Comparison of ENCODE assay signal across 8 cellular contexts in the genomic region with DNA sequence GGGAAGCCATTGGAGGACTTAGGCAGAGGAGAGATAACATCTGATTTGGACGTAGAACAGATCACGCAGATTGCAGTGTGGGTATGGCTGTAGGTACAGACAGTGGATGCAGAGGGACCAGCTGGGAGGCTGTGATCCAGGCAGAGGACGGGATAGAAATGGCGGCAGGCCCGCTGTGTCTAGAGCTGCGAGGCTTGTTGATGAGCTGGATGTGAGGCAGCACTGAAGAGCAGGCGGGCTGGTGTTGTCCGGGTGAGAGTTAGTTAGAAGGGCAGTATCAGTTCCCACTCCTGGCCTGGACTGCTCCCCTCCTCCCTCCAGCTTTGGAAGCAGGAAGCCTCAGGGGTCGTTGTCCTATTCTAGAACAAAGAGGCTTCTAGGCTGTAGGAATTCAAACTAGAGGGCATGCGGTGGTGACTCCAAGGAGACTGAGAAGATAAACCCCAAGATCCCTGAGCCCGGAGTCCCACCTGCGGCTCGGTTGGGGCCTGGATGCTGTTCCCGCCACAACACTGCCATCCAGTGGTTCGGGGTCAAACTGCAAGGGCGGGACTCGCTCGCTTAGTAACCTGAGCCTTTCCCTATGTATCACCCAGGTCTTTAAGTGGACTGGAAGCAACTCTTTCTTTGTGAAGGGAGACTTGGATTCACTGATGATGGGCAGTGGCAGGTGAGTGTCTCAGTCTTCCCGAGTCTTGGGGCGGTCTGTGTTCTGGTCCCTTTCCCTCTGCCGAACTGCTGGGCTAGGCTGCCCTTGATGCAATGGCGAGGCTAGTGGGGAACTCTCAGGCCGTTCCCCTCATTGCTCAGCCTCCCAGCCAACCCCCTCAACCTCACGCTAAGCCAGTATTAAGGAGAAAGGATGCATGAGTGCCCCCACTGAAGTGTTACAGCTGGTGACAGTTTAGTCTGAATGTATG. TPM values are rescaled to one million over a fixed set of nuclear protein-coding genes. Genes with fewer than 3 reads are reported as not detected.
DNase-seq lines count a peak whose midpoint lies in the region; ATAC-seq and TF ChIP-seq lines count a peak whose summit lies in the region.

No MANE protein-coding gene starts in this region.

- POLR2A ChIA-PET in Caco-2 (lab: Charles Lee) (no interaction called here), HCT116 (lab: Charles Lee) (interaction anchor here (0.5 kb wide), 1 partner anchor 313 kb away, joined by 10 read pairs; no protein-coding TSS in a partner anchor), activated B cell treated with CpG ODN at 0.5 μM for 24 hours (lab: Charles Lee) (no interaction called here)

- RAD21 ChIA-PET in HCT116 (lab: Charles Lee; ENCODE audit: low non-redundant PET in 1 of 2, low total read pairs in 2 of 2, uncharacterized antibody in 2 of 2, unreplicated experiment in 2 of 2), result interaction anchor here in 1 of 2 experiments (0.5 kb wide), 1 partner anchor 117 kb away, joined by 3 read pairs; no protein-coding TSS in a partner anchor

- intact Hi-C loops in Caco-2 (cut with micrococcal nuclease; ENCODE audit: unreplicated experiment), result loop anchor here (1.0 kb wide), 5 partner anchors 32 to 331 kb away; no protein-coding TSS in a partner anchor
- intact Hi-C loops in HCT116 (cut with micrococcal nuclease), result loop anchor here (10.0 kb wide), 1 partner anchor 272 kb away; no protein-coding TSS in a partner anchor
- intact Hi-C loops in activated B cell treated with CpG ODN at 0.5 μM for 24 hours (cut with micrococcal nuclease), result loop anchor here (1.0 to 2.0 kb wide), 11 partner anchors 20 to 673 kb away; no protein-coding TSS in a partner anchor

- H3K36me3 ChIP-seq in Caco-2 (ENCODE audit: control insufficient read depth, insufficient read depth, low read length), result no peaks in the 10 kb centered on the region
- H3K36me3 ChIP-seq in HCT116 (ENCODE audit: control insufficient read depth in 1 of 2, insufficient read depth in 2 of 2, low read length in 2 of 2), result no peaks in the 10 kb centered on the region

- BruUV-seq in Caco-2 (replicated peaks; lab: Mats Ljungman, UMichigan) (no TSS peak), HCT116 (replicated peaks; lab: Mats Ljungman, UMichigan) (no TSS peak)

- H3K9me2 ChIP-seq in HCT116 (ENCODE audit: insufficient read depth), result no peaks in the 10 kb centered on the region

- CTCF ChIA-PET in Caco-2 (lab: Charles Lee) (interaction anchor here (0.5 to 1.8 kb wide), 12 partner anchors 18 to 1101 kb away, joined by 3 to 14 read pairs (median 4); a partner anchor contains a TSS), HCT116 (lab: Charles Lee) (interaction anchor here (0.7 to 1.8 kb wide), 11 partner anchors 14 to 274 kb away, joined by 3 to 7 read pairs (median 4); no protein-coding TSS in a partner anchor), activated B cell treated with CpG ODN at 0.5 μM for 24 hours (lab: Charles Lee) (interaction anchor here (0.7 to 2.0 kb wide), 26 partner anchors 8 to 1560 kb away, joined by 3 to 13 read pairs (median 5); a partner anchor contains a TSS)

- H4K20me1 ChIP-seq in HCT116 (ENCODE audit: insufficient read depth), result no peaks in the 10 kb centered on the region

- H3K27ac Mint-ChIP-seq in Caco-2 (ENCODE audit: unreplicated experiment) (no peak overlapping the region), activated B cell treated with CpG ODN at 0.5 μM for 24 hours (no peak overlapping the region)

- H3K4me1 Mint-ChIP-seq in Caco-2 (ENCODE audit: low read depth, unreplicated experiment) (peaks cover 6% of the 10 kb centered on the region), activated B cell treated with CpG ODN at 0.5 μM for 24 hours (peaks cover 7% of the 10 kb centered on the region)

- H3K4me3 Mint-ChIP-seq in Caco-2 (ENCODE audit: unreplicated experiment) (peak overlapping the region; percentile 27), activated B cell treated with CpG ODN at 0.5 μM for 24 hours (peak overlapping the region; percentile 59)

- H3K27me3 Mint-ChIP-seq in Caco-2 (ENCODE audit: insufficient read depth, unreplicated experiment) (no peaks in the 10 kb centered on the region), activated B cell treated with CpG ODN at 0.5 μM for 24 hours (no peaks in the 10 kb centered on the region)

- H3K9me3 ChIP-seq in Caco-2 (no peaks in the 10 kb centered on the region), HCT116 (ENCODE audit: control insufficient read depth in 1 of 2, insufficient read depth in 1 of 2, low read depth in 1 of 2, low read length in 2 of 2) (no peaks in the 10 kb centered on the region)

- no peak overlapping the region for H3K9ac ChIP-seq in HCT116 (ENCODE audit: low read length)

- H3K9me3 Mint-ChIP-seq in Caco-2 (ENCODE audit: unreplicated experiment) (no peaks in the 10 kb centered on the region), activated B cell treated with CpG ODN at 0.5 μM for 24 hours (no peaks in the 10 kb centered on the region)

- H3K4me1 ChIP-seq in Caco-2, result peaks cover 9% of the 10 kb centered on the region; the same call in 1 of the 2 replicates
- peaks cover 8 to 15% of the 10 kb centered on the region in 2 experiments; a peak in 3 of 4 replicates for H3K4me1 ChIP-seq in HCT116 (ENCODE audit: control insufficient read depth in 1 of 2, insufficient read depth in 2 of 2, low read length in 2 of 2)

- peak overlapping the region; percentile 25 for H3K4me2 ChIP-seq in HCT116 (ENCODE audit: low read length)

- H3K36me3 Mint-ChIP-seq in Caco-2 (ENCODE audit: insufficient read depth, unreplicated experiment) (no peaks in the 10 kb centered on the region), activated B cell treated with CpG ODN at 0.5 μM for 24 hours (ENCODE audit: low read depth) (peaks cover 6% of the 10 kb centered on the region)

- TF ChIP-seq CTCF in Caco-2 (IDR thresholded peaks at IDR 0.05; ENCODE audit: insufficient read depth in 1 of 2, low read depth in 1 of 2, low read length in 1 of 2, severe bottlenecking in 1 of 2, unreplicated experiment in 1 of 2), result peak; percentile 100
- peak; percentile 75 to 99 (median 94); a peak in 5 of 6 replicates for TF ChIP-seq CTCF in HCT116 (IDR thresholded peaks at IDR 0.05 in 2 of 3, conservative IDR thresholded peaks at IDR 0.05 in 1 of 3; ENCODE audit: borderline replicate concordance in 1 of 3, insufficient read depth in 1 of 3, low read depth in 2 of 3, low read length in 2 of 3)
- no peak for TF ChIP-seq CTCF in activated B cell treated with CpG ODN at 0.5 μM for 24 hours (IDR thresholded peaks at IDR 0.05)
- peak; percentile 97 for TF ChIP-seq CTCF in cardiac fibroblast (IDR thresholded peaks at IDR 0.05; ENCODE audit: low read depth, low read length)

- H3K27me3 ChIP-seq in Caco-2 (replicated peaks; ENCODE audit: control insufficient read depth, insufficient read depth, low read length) (no peaks in the 10 kb centered on the region), HCT116 (ENCODE audit: insufficient read depth, low read length) (no peaks in the 10 kb centered on the region)

- H3K79me2 ChIP-seq in HCT116 (ENCODE audit: insufficient read depth, low read length), result no peaks in the 10 kb centered on the region

- H2AFZ ChIP-seq in HCT116 (ENCODE audit: low read depth, low read length, poor library complexity, severe bottlenecking), result no peak overlapping the region

- H3K27ac ChIP-seq in HCT116 (ENCODE audit: low read depth, low read length), result no peak overlapping the region

- H3K4me3 ChIP-seq in Caco-2 (ENCODE audit: low read depth, low read length), result no peak overlapping the region
- H3K4me3 ChIP-seq in HCT116 (replicated peaks in 1 of 2; ENCODE audit: low read depth in 1 of 2, low read length in 2 of 2), result no peak overlapping the region
- H3K4me3 ChIP-seq in cardiac fibroblast (replicated peaks in 1 of 2; ENCODE audit: low read depth in 2 of 2, low read length in 2 of 2), result no peak overlapping the region

- TF ChIP-seq POLR2A in HCT116 (IDR thresholded peaks at IDR 0.05; ENCODE audit: borderline replicate concordance, extremely low read depth, insufficient read depth, insufficient read length), result no peak

- ATAC-seq in HCT116 (peak; percentile 95), activated B cell treated with CpG ODN at 0.5 μM for 24 hours (ENCODE audit: low read depth) (peak; percentile 99), HG03457 (IDR thresholded peaks at IDR 0.05; ENCODE audit: unreplicated experiment) (no peak)

- peak; percentile 93 for TF ChIP-seq RAD21 in HCT116 (IDR thresholded peaks at IDR 0.05; ENCODE audit: low read depth)

- DNase-seq in Caco-2, result peak; percentile 94 to 97
- DNase-seq in HCT116 (ENCODE audit: low read depth, low spot score), result peak; percentile 59
- DNase-seq in NCI-H2196 treated with DMSO at 0.1 percent for 48 hours (lab: John Stamatoyannopoulos, UW; ENCODE audit: unreplicated experiment), result peak; percentile 64
- DNase-seq in activated B cell treated with CpG ODN at 0.5 μM for 24 hours, result peak; percentile 77
- peak; percentile 79 to 81 for DNase-seq in cardiac fibroblast (ENCODE audit: low read depth in 2 of 2)
- DNase-seq in iris pigment epithelial cell (ENCODE audit: low read depth), result peak; percentile 72
- peak; percentile 81 for DNase-seq in stimulated activated CD4-positive, alpha-beta T cell treated with anti-CD3 and anti-CD28 coated beads, Interleukin-12 subunit alpha, Interleukin-12 subunit beta, amount 100 ng/mL, for 4 hours

TF ChIP-seq in HCT116, 20 proteins besides CTCF, POLR2A, EP300 and RAD21 (continues in another document):
- TF ChIP-seq SIN3A (IDR thresholded peaks at IDR 0.05; ENCODE audit: low read depth) (no peak), SRF (IDR thresholded peaks at IDR 0.05; ENCODE audit: low read depth) (no peak), EZH2 (IDR thresholded peaks at IDR 0.05) (no peak), FOSL1 (IDR thresholded peaks at IDR 0.05; ENCODE audit: low read depth) (no peak), EZH2phosphoT487 (IDR thresholded peaks at IDR 0.05; ENCODE audit: borderline replicate concordance) (no peak), TCF7L2 (IDR thresholded peaks at IDR 0.05; ENCODE audit: borderline replicate concordance, extremely low read depth, insufficient read depth, insufficient read length) (no peak), ZFX (IDR thresholded peaks at IDR 0.05) (no peak), EGR1 (IDR thresholded peaks at IDR 0.05; ENCODE audit: low read depth) (no peak), ZNF274 (IDR thresholded peaks at IDR 0.05; ENCODE audit: low read depth, low read length) (no peak), CBX3 (IDR thresholded peaks at IDR 0.05; ENCODE audit: low read depth) (no peak), SP1 (IDR thresholded peaks at IDR 0.05; ENCODE audit: low read depth) (no peak), ELF1 (IDR thresholded peaks at IDR 0.05; ENCODE audit: borderline replicate concordance, low read depth) (no peak)

RNA-seq across cellular contexts. Expression of a gene that starts 11.2 kb away (rescaled TPM):
- total RNA-seq in Caco-2 (2022) (0.14 TPM in 1 of 2 replicates, not detected in the other), HCT116 (2021; ENCODE audit: unreplicated experiment) (0.32 TPM), activated B cell treated with CpG ODN at 0.5 μM for 24 hours (not detected in 2 replicates)
- polyA plus RNA-seq in HCT116 (2012), result 0.07 and 0.26 TPM in 2 replicates
